Comparison of ENCODE assay signal across 29 cellular contexts in the genomic region with DNA sequence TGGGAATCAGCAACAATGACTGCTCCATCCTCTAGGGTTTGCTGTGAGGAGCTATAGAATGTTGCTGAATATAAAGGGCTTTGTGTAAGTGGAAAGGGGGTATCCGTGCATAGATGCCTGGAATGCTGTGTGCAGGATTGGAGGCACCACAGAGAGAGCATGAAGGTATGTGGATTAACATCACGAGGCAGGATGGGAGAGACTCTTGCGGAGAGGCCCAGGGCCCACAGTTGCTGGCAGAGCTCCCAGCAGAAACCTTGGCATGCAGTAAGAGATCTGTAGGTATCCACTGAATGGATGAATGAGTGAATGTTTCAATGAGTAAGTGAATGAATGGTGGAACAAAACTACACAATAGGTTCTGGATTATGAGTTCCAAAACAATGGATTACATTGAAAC.
DNase-seq lines count a peak whose midpoint lies in the region; ATAC-seq and TF ChIP-seq lines count a peak whose summit lies in the region.
"Had no signal": no experiment of that assay in that cellular context is flagged by ENCODE, and none has a peak within 500 bp of the region (broad histone marks: within the 10 kb centered on the region; RNA-seq: fewer than 3 reads in every experiment).

No MANE protein-coding gene starts in this region.

- H3K27ac ChIP-seq in heart right ventricle, result peak overlapping the region in 9 of 10 donors; percentile 65 to 86 (median 72)
- H3K27ac ChIP-seq: dorsolateral prefrontal cortex, SK-N-MC had no signal

- peaks cover 36% of the 10 kb centered on the region for H3K4me1 Mint-ChIP-seq in nephron progenitor cell
- H3K4me1 Mint-ChIP-seq: B cell; stimulated activated naive CD8-positive, alpha-beta T cell treated with anti-CD3 and anti-CD28 coated beads, Interleukin-15, amount 100 ng/mL, for 72 hours; T-helper 17 cell had no signal

- TF ChIP-seq CTCF in heart right ventricle (IDR thresholded peaks at IDR 0.05) (no peak), nephron progenitor cell (IDR thresholded peaks at IDR 0.05) (no peak)

- DNase-seq in G401 (ENCODE audit: low spot score), result peak; percentile 23
- DNase-seq in SK-MEL-5 (ENCODE audit: low read depth, low spot score), result peak; percentile 9
- peak; percentile 18 to 30 for DNase-seq in heart right ventricle
- DNase-seq in nephron progenitor cell, result no peak
- DNase-seq in iPS-NIHi11 (ENCODE audit: low spot score), result no peak
- DNase-seq: activated CD4-positive, alpha-beta T cell treated with anti-CD3 and anti-CD28 coated beads for 1 hour; activated CD8-positive, alpha-beta T cell treated with anti-CD3 and anti-CD28 coated beads for 36 hours; activated effector memory CD4-positive, alpha-beta T cell treated with Interleukin-2 at 50 U/mL for 16 hours; dorsolateral prefrontal cortex; GDM1; KG1; kidney glomerular epithelial cell; mammary epithelial cell; MG63; NCI-H2029 treated with DMSO at 0.1 percent for 48 hours; NCI-H226; NCI-H774; RPMI8226; stimulated activated CD4-positive, alpha-beta T cell treated with anti-CD3 and anti-CD28 coated beads, Interleukin-1b, Interleukin-23, amount 100 ng/mL, for 48 hours; stimulated activated CD8-positive, alpha-beta memory T cell treated with anti-CD3 and anti-CD28 coated beads, Interleukin-4, amount 100 ng/mL, for 48 hours; stimulated activated naive CD8-positive, alpha-beta T cell treated with anti-CD3 and anti-CD28 coated beads, Interleukin-15, amount 100 ng/mL, for 72 hours; T-helper 17 cell had no signal

- in situ Hi-C loops in G401 (cut with HindIII; ENCODE audit: low sequenced_read_pairs), result no loop called here
- in situ Hi-C loops in SK-MEL-5 (cut with HindIII; ENCODE audit: low pct_unique_long_range_greater_than_20kb, low sequenced_read_pairs), result no loop called here

- no peak overlapping the region for H3K4me3 ChIP-seq in heart right ventricle
- H3K4me3 ChIP-seq: dorsolateral prefrontal cortex, MG63, SK-N-MC, smooth muscle cell had no signal

- WGBS in heart right ventricle, 2 donors, result 41 to 45% methylated on average over 3 of the region's 3 CpGs

- H3K4me1 ChIP-seq in heart right ventricle, result peaks cover 0 to 52% (median 33%) of the 10 kb centered on the region in 9 donors

- H3K9me3 Mint-ChIP-seq in nephron progenitor cell, result peaks cover 16% of the 10 kb centered on the region
- H3K9me3 Mint-ChIP-seq: activated CD8-positive, alpha-beta T cell treated with anti-CD3 and anti-CD28 coated beads for 36 hours had no signal

- H3K27ac Mint-ChIP-seq in nephron progenitor cell, result no peak overlapping the region
- H3K27ac Mint-ChIP-seq: activated CD8-positive, alpha-beta T cell treated with anti-CD3 and anti-CD28 coated beads for 36 hours; activated naive CD8-positive, alpha-beta T cell; B cell; stimulated activated naive CD8-positive, alpha-beta T cell treated with anti-CD3 and anti-CD28 coated beads, Interleukin-15, amount 100 ng/mL, for 72 hours; T-helper 17 cell had no signal

- peaks cover 0 to 4% (median 0%) of the 10 kb centered on the region in 11 donors for H3K9me3 ChIP-seq in heart right ventricle
- H3K9me3 ChIP-seq: MG63 had no signal

- peak in 5 of 8 donors; percentile 37 to 66 (median 40) for ATAC-seq in heart right ventricle
- no peak for ATAC-seq in HG03442 (IDR thresholded peaks at IDR 0.05; ENCODE audit: unreplicated experiment)
- ATAC-seq in GM21515 (IDR thresholded peaks at IDR 0.05; ENCODE audit: unreplicated experiment), result no peak
- ATAC-seq: activated CD8-positive, alpha-beta T cell treated with anti-CD3 and anti-CD28 coated beads for 36 hours; HCT116; stimulated activated naive CD8-positive, alpha-beta T cell treated with anti-CD3 and anti-CD28 coated beads, Interleukin-15, amount 100 ng/mL, for 72 hours; T-helper 17 cell had no signal

- H3K36me3 Mint-ChIP-seq in nephron progenitor cell (ENCODE audit: low read depth), result peaks cover 6% of the 10 kb centered on the region
- H3K36me3 Mint-ChIP-seq: activated naive CD8-positive, alpha-beta T cell had no signal

- no peaks in the 10 kb centered on the region for H3K27me3 ChIP-seq in heart right ventricle
- H3K27me3 ChIP-seq: dorsolateral prefrontal cortex, MG63 had no signal

- no peaks in the 10 kb centered on the region for H3K36me3 ChIP-seq in heart right ventricle
- H3K36me3 ChIP-seq: MG63 had no signal

- peak overlapping the region; percentile 29 for H3K4me3 Mint-ChIP-seq in nephron progenitor cell
- H3K4me3 Mint-ChIP-seq: activated CD8-positive, alpha-beta T cell treated with anti-CD3 and anti-CD28 coated beads for 36 hours; activated naive CD8-positive, alpha-beta T cell; B cell; stimulated activated naive CD8-positive, alpha-beta T cell treated with anti-CD3 and anti-CD28 coated beads, Interleukin-15, amount 100 ng/mL, for 72 hours; T-helper 17 cell had no signal

- no peaks in the 10 kb centered on the region for H3K27me3 Mint-ChIP-seq in nephron progenitor cell (ENCODE audit: low read depth, poor library complexity)
- H3K27me3 Mint-ChIP-seq: activated CD8-positive, alpha-beta T cell treated with anti-CD3 and anti-CD28 coated beads for 36 hours; activated naive CD8-positive, alpha-beta T cell; stimulated activated naive CD8-positive, alpha-beta T cell treated with anti-CD3 and anti-CD28 coated beads, Interleukin-15, amount 100 ng/mL, for 72 hours; T-helper 17 cell had no signal

- intact Hi-C loops in heart right ventricle (cut with DNase I), result loop anchor here in 1 of 10 donors (2.0 kb wide), 1 partner anchor 55 kb away; no protein-coding TSS in a partner anchor

Comparison
In these comparisons a context has a peak if more than half of its experiments do, and no peak if none do; other contexts are left out.
1. DNase-seq: peak in G401 (single experiment), SK-MEL-5 (single experiment) and heart right ventricle (2 of 2); none in nephron progenitor cell (single experiment) and iPS-NIHi11 (single experiment).
2. ATAC-seq: peak in heart right ventricle (5 of 8); none in HG03442 (single experiment) and GM21515 (single experiment).